In the genomic region with DNA sequence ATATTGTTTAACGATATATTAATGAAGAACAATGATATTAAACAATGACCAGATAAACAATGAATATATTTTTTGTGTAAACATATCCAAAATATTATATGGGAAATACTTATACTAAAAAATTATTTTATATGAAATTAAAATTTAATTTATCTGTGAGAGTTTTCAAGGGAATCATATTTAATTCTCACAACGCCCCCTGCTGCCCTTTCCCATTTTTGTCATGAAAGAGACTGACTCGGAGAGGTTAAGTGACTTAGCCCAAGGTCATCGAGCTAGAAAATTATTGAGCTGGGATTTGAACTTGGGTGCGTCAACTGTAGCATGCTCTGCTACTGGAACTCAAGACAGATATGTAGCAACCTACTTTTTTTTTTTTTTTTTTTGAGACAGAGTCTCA, we compare ENCODE assay signal across 1 cellular context.
TF ChIP-seq lines count a peak whose summit lies in the region.

No MANE protein-coding gene starts in this region.

TF ChIP-seq in GM12891, 5 proteins besides CTCF, POLR2A, EP300 and RAD21:
- no peak for TF ChIP-seq TAF1 (IDR thresholded peaks at IDR 0.05; ENCODE audit: low read depth, low read length)
- TF ChIP-seq SPI1 (IDR thresholded peaks at IDR 0.05; ENCODE audit: low read depth, low read length) = no peak
- no peak for TF ChIP-seq POLR2AphosphoS5 (IDR thresholded peaks at IDR 0.05; ENCODE audit: low read depth, low read length)
- no peak for TF ChIP-seq PAX5 (IDR thresholded peaks at IDR 0.05; ENCODE audit: insufficient read depth, low read length, severe bottlenecking)
- TF ChIP-seq POU2F2 (IDR thresholded peaks at IDR 0.05; ENCODE audit: low read depth, low read length) = no peak
